Comparison of ENCODE assay signal across 1 cellular context in the genomic region with DNA sequence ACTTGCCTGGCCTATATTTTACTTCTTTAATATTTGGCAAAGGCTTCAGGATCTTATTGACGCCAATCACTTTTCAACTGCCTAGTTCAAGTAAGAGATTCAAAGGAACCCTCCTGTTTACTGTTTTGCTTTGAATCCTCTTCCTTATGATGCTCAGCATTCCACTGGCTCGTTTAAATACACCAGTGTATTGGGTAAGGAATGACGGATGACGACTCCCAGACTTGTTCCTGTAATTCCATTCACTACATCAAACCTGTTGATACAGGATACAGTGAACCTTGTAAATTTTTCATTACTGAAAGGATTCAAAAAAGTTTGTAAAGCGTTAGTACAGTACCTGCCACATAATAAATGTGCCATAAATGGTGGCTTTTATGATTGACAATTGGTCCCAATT.
TF ChIP-seq lines count a peak whose summit lies in the region.

No MANE protein-coding gene starts in this region.

TF ChIP-seq in GM23338, 12 proteins besides CTCF, POLR2A, EP300 and RAD21 (continued from another document):
- TF ChIP-seq ETS1 (IDR thresholded peaks at IDR 0.05) (no peak), STAT1 (IDR thresholded peaks at IDR 0.05; ENCODE audit: unreplicated experiment) (no peak), EZH2 (IDR thresholded peaks at IDR 0.05; ENCODE audit: low read depth, unreplicated experiment) (no peak), NANOG (IDR thresholded peaks at IDR 0.05; ENCODE audit: borderline replicate concordance) (no peak), POLR2AphosphoS5 (IDR thresholded peaks at IDR 0.05; ENCODE audit: low read depth) (no peak), ZNF462 (CRISPR knock-in tag; IDR thresholded peaks at IDR 0.05) (no peak), ZNF331 (CRISPR knock-in tag; IDR thresholded peaks at IDR 0.05; ENCODE audit: low read depth) (no peak), JUNB (IDR thresholded peaks at IDR 0.05; ENCODE audit: unreplicated experiment) (no peak)
